In the genomic region with DNA sequence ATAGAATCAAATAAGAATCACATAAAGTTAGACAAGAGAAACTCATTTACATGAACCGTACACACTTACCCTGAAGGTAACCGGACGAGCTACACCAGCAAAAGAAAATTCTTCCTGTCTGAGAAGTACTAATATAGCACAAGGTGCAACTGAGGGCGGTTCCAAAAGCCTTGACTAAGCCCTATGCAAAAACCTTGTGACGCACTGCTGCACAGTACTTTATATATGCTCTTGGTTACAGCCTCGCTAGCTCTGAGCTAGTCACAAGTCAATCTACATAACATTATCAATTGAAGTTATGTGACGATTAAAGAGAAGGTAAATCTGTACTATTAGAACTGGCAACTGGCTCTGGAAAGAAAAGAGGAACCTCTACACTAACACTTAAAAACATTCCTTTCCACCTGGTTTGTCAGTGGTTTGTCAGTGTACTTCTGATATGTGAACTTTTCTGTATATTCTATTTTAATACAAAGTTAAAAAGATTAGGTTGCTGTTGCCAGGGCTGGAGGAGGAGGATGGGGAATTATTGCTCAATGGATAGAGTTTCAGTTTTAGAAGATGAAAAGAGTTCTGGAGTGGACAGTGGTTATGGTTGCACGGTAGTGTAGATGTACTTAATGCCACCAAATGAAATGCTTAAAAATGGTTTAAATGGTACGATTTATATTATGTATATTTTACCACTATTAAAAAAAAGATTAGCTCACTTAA, we compare ENCODE assay signal across 1 cellular context.
TF ChIP-seq lines count a peak whose summit lies in the region.

No MANE protein-coding gene starts in this region.

TF ChIP-seq in K562, 482 proteins besides CTCF, POLR2A, EP300 and RAD21 (continued from another document):
- TF ChIP-seq AFF1 (IDR thresholded peaks at IDR 0.05; ENCODE audit: low read depth in 1 of 2, partially characterized antibody in 2 of 2) = no peak
- no peak for TF ChIP-seq MIER1 (IDR thresholded peaks at IDR 0.05; ENCODE audit: low read depth)
- no peak for TF ChIP-seq ZNF589 (CRISPR knock-in tag; IDR thresholded peaks at IDR 0.05; ENCODE audit: low read depth)
- TF ChIP-seq HDGF (IDR thresholded peaks at IDR 0.05) = no peak
- TF ChIP-seq RFX5 (IDR thresholded peaks at IDR 0.05; ENCODE audit: low read depth, low read length) = no peak
- TF ChIP-seq, protein P1, sequence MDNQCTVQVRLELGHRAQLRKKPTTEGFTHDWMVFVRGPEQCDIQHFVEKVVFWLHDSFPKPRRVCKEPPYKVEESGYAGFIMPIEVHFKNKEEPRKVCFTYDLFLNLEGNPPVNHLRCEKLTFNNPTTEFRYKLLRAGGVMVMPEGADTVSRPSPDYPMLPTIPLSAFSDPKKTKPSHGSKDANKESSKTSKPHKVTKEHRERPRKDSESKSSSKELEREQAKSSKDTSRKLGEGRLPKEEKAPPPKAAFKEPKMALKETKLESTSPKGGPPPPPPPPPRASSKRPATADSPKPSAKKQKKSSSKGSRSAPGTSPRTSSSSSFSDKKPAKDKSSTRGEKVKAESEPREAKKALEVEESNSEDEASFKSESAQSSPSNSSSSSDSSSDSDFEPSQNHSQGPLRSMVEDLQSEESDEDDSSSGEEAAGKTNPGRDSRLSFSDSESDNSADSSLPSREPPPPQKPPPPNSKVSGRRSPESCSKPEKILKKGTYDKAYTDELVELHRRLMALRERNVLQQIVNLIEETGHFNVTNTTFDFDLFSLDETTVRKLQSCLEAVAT (IDR thresholded peaks at IDR 0.05) = no peak
- TF ChIP-seq SMARCA4 (IDR thresholded peaks at IDR 0.05) = peak; percentile 33; the same call in 1 of the 2 replicates
- no peak for TF ChIP-seq SMAD4 (CRISPR knock-in tag; conservative IDR thresholded peaks at IDR 0.05)
- TF ChIP-seq CEBPB (tag; IDR thresholded peaks at IDR 0.05) = peak; percentile 60
- no peak for TF ChIP-seq ZFP1 (CRISPR knock-in tag; IDR thresholded peaks at IDR 0.05)
- no peak for TF ChIP-seq MYNN (IDR thresholded peaks at IDR 0.05)
- TF ChIP-seq MYNN (CRISPR knock-in tag; IDR thresholded peaks at IDR 0.05) = no peak
- no peak for TF ChIP-seq HMG20A (CRISPR knock-in tag; conservative IDR thresholded peaks at IDR 0.05)
- no peak for TF ChIP-seq CBX5 (IDR thresholded peaks at IDR 0.05; ENCODE audit: borderline replicate concordance, low read depth)
- TF ChIP-seq, protein P2, sequence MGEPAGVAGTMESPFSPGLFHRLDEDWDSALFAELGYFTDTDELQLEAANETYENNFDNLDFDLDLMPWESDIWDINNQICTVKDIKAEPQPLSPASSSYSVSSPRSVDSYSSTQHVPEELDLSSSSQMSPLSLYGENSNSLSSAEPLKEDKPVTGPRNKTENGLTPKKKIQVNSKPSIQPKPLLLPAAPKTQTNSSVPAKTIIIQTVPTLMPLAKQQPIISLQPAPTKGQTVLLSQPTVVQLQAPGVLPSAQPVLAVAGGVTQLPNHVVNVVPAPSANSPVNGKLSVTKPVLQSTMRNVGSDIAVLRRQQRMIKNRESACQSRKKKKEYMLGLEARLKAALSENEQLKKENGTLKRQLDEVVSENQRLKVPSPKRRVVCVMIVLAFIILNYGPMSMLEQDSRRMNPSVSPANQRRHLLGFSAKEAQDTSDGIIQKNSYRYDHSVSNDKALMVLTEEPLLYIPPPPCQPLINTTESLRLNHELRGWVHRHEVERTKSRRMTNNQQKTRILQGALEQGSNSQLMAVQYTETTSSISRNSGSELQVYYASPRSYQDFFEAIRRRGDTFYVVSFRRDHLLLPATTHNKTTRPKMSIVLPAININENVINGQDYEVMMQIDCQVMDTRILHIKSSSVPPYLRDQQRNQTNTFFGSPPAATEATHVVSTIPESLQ (CRISPR knock-in tag; IDR thresholded peaks at IDR 0.05) = peak; percentile 35; the same call in 1 of the 2 replicates
- TF ChIP-seq CBX3 (IDR thresholded peaks at IDR 0.05; ENCODE audit: borderline replicate concordance in 1 of 2, low read length in 2 of 2) = no peak
- TF ChIP-seq, protein P3, sequence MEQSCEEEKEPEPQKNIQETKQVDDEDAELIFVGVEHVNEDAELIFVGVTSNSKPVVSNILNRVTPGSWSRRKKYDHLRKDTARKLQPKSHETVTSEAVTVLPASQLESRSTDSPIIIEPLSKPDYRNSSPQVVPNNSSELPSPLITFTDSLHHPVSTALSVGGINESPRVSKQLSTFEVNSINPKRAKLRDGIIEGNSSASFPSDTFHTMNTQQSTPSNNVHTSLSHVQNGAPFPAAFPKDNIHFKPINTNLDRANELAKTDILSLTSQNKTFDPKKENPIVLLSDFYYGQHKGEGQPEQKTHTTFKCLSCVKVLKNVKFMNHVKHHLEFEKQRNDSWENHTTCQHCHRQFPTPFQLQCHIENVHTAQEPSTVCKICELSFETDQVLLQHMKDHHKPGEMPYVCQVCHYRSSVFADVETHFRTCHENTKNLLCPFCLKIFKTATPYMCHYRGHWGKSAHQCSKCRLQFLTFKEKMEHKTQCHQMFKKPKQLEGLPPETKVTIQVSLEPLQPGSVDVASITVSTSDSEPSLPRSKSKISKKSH (CRISPR knock-in tag; IDR thresholded peaks at IDR 0.05) = no peak
- 0 out of 2 replicates have a peak, but pooled peaks have one; percentile 44 for TF ChIP-seq NBN (IDR thresholded peaks at IDR 0.05; ENCODE audit: low read depth)
- no peak for TF ChIP-seq TEAD1 (CRISPR knock-in tag; IDR thresholded peaks at IDR 0.05)
- TF ChIP-seq, protein P4, sequence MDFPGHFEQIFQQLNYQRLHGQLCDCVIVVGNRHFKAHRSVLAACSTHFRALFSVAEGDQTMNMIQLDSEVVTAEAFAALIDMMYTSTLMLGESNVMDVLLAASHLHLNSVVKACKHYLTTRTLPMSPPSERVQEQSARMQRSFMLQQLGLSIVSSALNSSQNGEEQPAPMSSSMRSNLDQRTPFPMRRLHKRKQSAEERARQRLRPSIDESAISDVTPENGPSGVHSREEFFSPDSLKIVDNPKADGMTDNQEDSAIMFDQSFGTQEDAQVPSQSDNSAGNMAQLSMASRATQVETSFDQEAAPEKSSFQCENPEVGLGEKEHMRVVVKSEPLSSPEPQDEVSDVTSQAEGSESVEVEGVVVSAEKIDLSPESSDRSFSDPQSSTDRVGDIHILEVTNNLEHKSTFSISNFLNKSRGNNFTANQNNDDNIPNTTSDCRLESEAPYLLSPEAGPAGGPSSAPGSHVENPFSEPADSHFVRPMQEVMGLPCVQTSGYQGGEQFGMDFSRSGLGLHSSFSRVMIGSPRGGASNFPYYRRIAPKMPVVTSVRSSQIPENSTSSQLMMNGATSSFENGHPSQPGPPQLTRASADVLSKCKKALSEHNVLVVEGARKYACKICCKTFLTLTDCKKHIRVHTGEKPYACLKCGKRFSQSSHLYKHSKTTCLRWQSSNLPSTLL (IDR thresholded peaks at IDR 0.05) = no peak
- TF ChIP-seq SMARCE1 (IDR thresholded peaks at IDR 0.05) = peak; percentile 31; the same call in 1 of the 2 replicates
- no peak for TF ChIP-seq POLR2AphosphoS5 (IDR thresholded peaks at IDR 0.05; ENCODE audit: control insufficient read depth, insufficient read depth, low read depth, low read length)
- no peak for TF ChIP-seq RBM22 (IDR thresholded peaks at IDR 0.05; ENCODE audit: low read depth, low read length, poor library complexity, severe bottlenecking)
- no peak for TF ChIP-seq CHD7 (IDR thresholded peaks at IDR 0.05; ENCODE audit: low read depth, low read length)
